Comparison of ENCODE assay signal across 15 cellular contexts in genomic region chr13:99390601-99391000, GRCh38.
"Had no signal": no experiment of that assay in that cellular context is flagged by ENCODE, and none has a peak within 500 bp of the region (broad histone marks: within the 10 kb centered on the region; RNA-seq: fewer than 3 reads in every experiment).

No MANE protein-coding gene starts in this region.

- H3K4me3 Mint-ChIP-seq: activated CD4-positive, alpha-beta T cell treated with anti-CD3 and anti-CD28 coated beads, Interleukin-2, amount 10 ng/mL, durations not matched to agents 7 days and 5 days; brain; central memory CD8-positive, alpha-beta T cell; nephron; T-helper 1 cell treated with Interleukin-12 subunit alpha and Interleukin-12 subunit beta and Interleukin-4 antibody, amounts not matched to agents 30 μg/mL and 1 μg/mL, for 36 hours had no signal

- DNase-seq: activated CD4-positive, alpha-beta T cell treated with anti-CD3 and anti-CD28 coated beads, Interleukin-2, amount 10 ng/mL, durations not matched to agents 7 days and 5 days; amygdala; effector CD4-positive, alpha-beta T cell; esophagus squamous epithelium; islet precursor cell; mammary epithelial cell; stomach; testis; upper lobe of left lung had no signal

- H3K27me3 Mint-ChIP-seq: activated CD4-positive, alpha-beta T cell treated with anti-CD3 and anti-CD28 coated beads, Interleukin-2, amount 10 ng/mL, durations not matched to agents 7 days and 5 days; central memory CD8-positive, alpha-beta T cell had no signal

- H3K27ac Mint-ChIP-seq: activated CD4-positive, alpha-beta T cell treated with anti-CD3 and anti-CD28 coated beads, Interleukin-2, amount 10 ng/mL, durations not matched to agents 7 days and 5 days; activated T-helper 2 cell treated with anti-CD3 and anti-CD28 coated beads, Interferon-gamma antibody, Interleukin-2, Interleukin-4, amounts not matched to agents 10 μg/mL and 5 μg/mL and 100 μg/mL, durations not matched to agents 14 hours and 24 hours and 36 hours; brain; nephron; T-helper 1 cell treated with Interleukin-12 subunit alpha and Interleukin-12 subunit beta and Interleukin-4 antibody, amounts not matched to agents 30 μg/mL and 1 μg/mL, for 36 hours had no signal

- ATAC-seq: activated naive CD4-positive, alpha-beta T cell treated with anti-CD3 and anti-CD28 coated beads, Interleukin-2, amount 50 U/mL, for 72 hours had no signal

- H3K9me3 Mint-ChIP-seq: activated CD4-positive, alpha-beta T cell treated with anti-CD3 and anti-CD28 coated beads, Interleukin-2, amount 10 ng/mL, durations not matched to agents 7 days and 5 days; activated naive CD4-positive, alpha-beta T cell treated with anti-CD3 and anti-CD28 coated beads, Interleukin-2, amount 50 U/mL, for 72 hours; activated T-helper 2 cell treated with anti-CD3 and anti-CD28 coated beads, Interferon-gamma antibody, Interleukin-2, Interleukin-4, amounts not matched to agents 10 μg/mL and 5 μg/mL and 100 μg/mL, durations not matched to agents 14 hours and 24 hours and 36 hours; central memory CD8-positive, alpha-beta T cell; nephron; T-helper 1 cell treated with Interleukin-12 subunit alpha and Interleukin-12 subunit beta and Interleukin-4 antibody, amounts not matched to agents 30 μg/mL and 1 μg/mL, for 36 hours had no signal

- H3K4me1 Mint-ChIP-seq: brain, nephron had no signal
